Comparison of ENCODE assay signal across 1 cellular context in genomic region chr2:64989982-64990614, GRCh38.
TF ChIP-seq lines count a peak whose summit lies in the region.

No MANE protein-coding gene starts in this region.

TF ChIP-seq in HepG2, 621 proteins besides CTCF, POLR2A, EP300 and RAD21 (continued from another document and continues in another):
- TF ChIP-seq ZNF570 (CRISPR knock-in tag; IDR thresholded peaks at IDR 0.05; ENCODE audit: borderline replicate concordance) (no peak), ZNF275 (CRISPR knock-in tag; IDR thresholded peaks at IDR 0.05; ENCODE audit: borderline replicate concordance) (no peak; the same call in 1 of the 2 replicates), NFAT5 (CRISPR knock-in tag; IDR thresholded peaks at IDR 0.05) (0 out of 2 replicates have a peak, but pooled peaks have one; percentile 66), TSC22D2 (CRISPR knock-in tag; IDR thresholded peaks at IDR 0.05; ENCODE audit: borderline replicate concordance) (0 out of 2 replicates have a peak, but pooled peaks have one; percentile 51), HHEX (CRISPR knock-in tag; IDR thresholded peaks at IDR 0.05) (no peak), RBM22 (optimal IDR thresholded peaks at IDR 0.05; ENCODE audit: low read length) (no peak), CHCHD3 (CRISPR knock-in tag; IDR thresholded peaks at IDR 0.05) (no peak), ZBTB38 (CRISPR knock-in tag; IDR thresholded peaks at IDR 0.05) (peak; percentile 11; the same call in 1 of the 2 replicates), CBFB (CRISPR knock-in tag; IDR thresholded peaks at IDR 0.05) (no peak), ZNF484 (CRISPR knock-in tag; IDR thresholded peaks at IDR 0.05; ENCODE audit: borderline replicate concordance, low read depth) (no peak), ZNF530 (CRISPR knock-in tag; IDR thresholded peaks at IDR 0.05; ENCODE audit: low read depth) (0 out of 2 replicates have a peak, but pooled peaks have one; percentile 73), ATF1 (CRISPR knock-in tag; IDR thresholded peaks at IDR 0.05) (no peak), MAF1 (CRISPR knock-in tag; IDR thresholded peaks at IDR 0.05; ENCODE audit: borderline replicate concordance) (no peak), SMARCE1 (IDR thresholded peaks at IDR 0.05; ENCODE audit: borderline replicate concordance) (no peak), ZSCAN21 (CRISPR knock-in tag; IDR thresholded peaks at IDR 0.05; ENCODE audit: borderline replicate concordance) (no peak), HNRNPLL (IDR thresholded peaks at IDR 0.05; ENCODE audit: low read depth, low read length, poor library complexity, severe bottlenecking) (no peak), DR1 (CRISPR knock-in tag; IDR thresholded peaks at IDR 0.05) (no peak), ATF7-NPFF (CRISPR knock-in tag; IDR thresholded peaks at IDR 0.05; ENCODE audit: low read depth) (no peak), ZC3H13 (CRISPR knock-in tag; IDR thresholded peaks at IDR 0.05) (no peak), RFX5 (IDR thresholded peaks at IDR 0.05; ENCODE audit: low read depth, low read length) (no peak), ZNF703 (CRISPR knock-in tag; IDR thresholded peaks at IDR 0.05; ENCODE audit: borderline replicate concordance) (0 out of 2 replicates have a peak, but pooled peaks have one; percentile 22), CC2D1A (CRISPR knock-in tag; IDR thresholded peaks at IDR 0.05) (no peak), TCF7 (IDR thresholded peaks at IDR 0.05; ENCODE audit: low read depth) (no peak), ZSCAN25 (CRISPR knock-in tag; IDR thresholded peaks at IDR 0.05) (no peak; the same call in 1 of the 2 replicates)
- TF ChIP-seq, protein P1, sequence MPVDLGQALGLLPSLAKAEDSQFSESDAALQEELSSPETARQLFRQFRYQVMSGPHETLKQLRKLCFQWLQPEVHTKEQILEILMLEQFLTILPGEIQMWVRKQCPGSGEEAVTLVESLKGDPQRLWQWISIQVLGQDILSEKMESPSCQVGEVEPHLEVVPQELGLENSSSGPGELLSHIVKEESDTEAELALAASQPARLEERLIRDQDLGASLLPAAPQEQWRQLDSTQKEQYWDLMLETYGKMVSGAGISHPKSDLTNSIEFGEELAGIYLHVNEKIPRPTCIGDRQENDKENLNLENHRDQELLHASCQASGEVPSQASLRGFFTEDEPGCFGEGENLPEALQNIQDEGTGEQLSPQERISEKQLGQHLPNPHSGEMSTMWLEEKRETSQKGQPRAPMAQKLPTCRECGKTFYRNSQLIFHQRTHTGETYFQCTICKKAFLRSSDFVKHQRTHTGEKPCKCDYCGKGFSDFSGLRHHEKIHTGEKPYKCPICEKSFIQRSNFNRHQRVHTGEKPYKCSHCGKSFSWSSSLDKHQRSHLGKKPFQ (CRISPR knock-in tag; IDR thresholded peaks at IDR 0.05; ENCODE audit: insufficient replicate concordance) = no peak
- TF ChIP-seq, protein P2, sequence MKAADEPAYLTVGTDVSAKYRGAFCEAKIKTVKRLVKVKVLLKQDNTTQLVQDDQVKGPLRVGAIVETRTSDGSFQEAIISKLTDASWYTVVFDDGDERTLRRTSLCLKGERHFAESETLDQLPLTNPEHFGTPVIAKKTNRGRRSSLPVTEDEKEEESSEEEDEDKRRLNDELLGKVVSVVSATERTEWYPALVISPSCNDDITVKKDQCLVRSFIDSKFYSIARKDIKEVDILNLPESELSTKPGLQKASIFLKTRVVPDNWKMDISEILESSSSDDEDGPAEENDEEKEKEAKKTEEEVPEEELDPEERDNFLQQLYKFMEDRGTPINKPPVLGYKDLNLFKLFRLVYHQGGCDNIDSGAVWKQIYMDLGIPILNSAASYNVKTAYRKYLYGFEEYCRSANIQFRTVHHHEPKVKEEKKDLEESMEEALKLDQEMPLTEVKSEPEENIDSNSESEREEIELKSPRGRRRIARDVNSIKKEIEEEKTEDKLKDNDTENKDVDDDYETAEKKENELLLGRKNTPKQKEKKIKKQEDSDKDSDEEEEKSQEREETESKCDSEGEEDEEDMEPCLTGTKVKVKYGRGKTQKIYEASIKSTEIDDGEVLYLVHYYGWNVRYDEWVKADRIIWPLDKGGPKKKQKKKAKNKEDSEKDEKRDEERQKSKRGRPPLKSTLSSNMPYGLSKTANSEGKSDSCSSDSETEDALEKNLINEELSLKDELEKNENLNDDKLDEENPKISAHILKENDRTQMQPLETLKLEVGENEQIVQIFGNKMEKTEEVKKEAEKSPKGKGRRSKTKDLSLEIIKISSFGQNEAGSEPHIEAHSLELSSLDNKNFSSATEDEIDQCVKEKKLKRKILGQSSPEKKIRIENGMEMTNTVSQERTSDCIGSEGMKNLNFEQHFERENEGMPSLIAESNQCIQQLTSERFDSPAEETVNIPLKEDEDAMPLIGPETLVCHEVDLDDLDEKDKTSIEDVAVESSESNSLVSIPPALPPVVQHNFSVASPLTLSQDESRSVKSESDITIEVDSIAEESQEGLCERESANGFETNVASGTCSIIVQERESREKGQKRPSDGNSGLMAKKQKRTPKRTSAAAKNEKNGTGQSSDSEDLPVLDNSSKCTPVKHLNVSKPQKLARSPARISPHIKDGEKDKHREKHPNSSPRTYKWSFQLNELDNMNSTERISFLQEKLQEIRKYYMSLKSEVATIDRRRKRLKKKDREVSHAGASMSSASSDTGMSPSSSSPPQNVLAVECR (CRISPR knock-in tag; IDR thresholded peaks at IDR 0.05; ENCODE audit: borderline replicate concordance) = no peak
- TF ChIP-seq, protein P3, sequence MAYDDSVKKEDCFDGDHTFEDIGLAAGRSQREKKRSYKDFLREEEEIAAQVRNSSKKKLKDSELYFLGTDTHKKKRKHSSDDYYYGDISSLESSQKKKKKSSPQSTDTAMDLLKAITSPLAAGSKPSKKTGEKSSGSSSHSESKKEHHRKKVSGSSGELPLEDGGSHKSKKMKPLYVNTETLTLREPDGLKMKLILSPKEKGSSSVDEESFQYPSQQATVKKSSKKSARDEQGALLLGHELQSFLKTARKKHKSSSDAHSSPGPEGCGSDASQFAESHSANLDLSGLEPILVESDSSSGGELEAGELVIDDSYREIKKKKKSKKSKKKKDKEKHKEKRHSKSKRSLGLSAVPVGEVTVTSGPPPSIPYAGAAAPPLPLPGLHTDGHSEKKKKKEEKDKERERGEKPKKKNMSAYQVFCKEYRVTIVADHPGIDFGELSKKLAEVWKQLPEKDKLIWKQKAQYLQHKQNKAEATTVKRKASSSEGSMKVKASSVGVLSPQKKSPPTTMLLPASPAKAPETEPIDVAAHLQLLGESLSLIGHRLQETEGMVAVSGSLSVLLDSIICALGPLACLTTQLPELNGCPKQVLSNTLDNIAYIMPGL (CRISPR knock-in tag; IDR thresholded peaks at IDR 0.05; ENCODE audit: borderline replicate concordance in 1 of 2, low read depth in 1 of 2) = no peak; a peak in 1 of 4 replicates
- TF ChIP-seq, protein P4, sequence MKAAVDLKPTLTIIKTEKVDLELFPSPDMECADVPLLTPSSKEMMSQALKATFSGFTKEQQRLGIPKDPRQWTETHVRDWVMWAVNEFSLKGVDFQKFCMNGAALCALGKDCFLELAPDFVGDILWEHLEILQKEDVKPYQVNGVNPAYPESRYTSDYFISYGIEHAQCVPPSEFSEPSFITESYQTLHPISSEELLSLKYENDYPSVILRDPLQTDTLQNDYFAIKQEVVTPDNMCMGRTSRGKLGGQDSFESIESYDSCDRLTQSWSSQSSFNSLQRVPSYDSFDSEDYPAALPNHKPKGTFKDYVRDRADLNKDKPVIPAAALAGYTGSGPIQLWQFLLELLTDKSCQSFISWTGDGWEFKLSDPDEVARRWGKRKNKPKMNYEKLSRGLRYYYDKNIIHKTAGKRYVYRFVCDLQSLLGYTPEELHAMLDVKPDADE (CRISPR knock-in tag; IDR thresholded peaks at IDR 0.05) = no peak
- TF ChIP-seq, protein P5, sequence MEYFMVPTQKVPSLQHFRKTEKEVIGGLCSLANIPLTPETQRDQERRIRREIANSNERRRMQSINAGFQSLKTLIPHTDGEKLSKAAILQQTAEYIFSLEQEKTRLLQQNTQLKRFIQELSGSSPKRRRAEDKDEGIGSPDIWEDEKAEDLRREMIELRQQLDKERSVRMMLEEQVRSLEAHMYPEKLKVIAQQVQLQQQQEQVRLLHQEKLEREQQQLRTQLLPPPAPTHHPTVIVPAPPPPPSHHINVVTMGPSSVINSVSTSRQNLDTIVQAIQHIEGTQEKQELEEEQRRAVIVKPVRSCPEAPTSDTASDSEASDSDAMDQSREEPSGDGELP (IDR thresholded peaks at IDR 0.05; ENCODE audit: borderline replicate concordance, low read depth) = peak; percentile 31; the same call in 1 of the 2 replicates
- TF ChIP-seq, protein P6, sequence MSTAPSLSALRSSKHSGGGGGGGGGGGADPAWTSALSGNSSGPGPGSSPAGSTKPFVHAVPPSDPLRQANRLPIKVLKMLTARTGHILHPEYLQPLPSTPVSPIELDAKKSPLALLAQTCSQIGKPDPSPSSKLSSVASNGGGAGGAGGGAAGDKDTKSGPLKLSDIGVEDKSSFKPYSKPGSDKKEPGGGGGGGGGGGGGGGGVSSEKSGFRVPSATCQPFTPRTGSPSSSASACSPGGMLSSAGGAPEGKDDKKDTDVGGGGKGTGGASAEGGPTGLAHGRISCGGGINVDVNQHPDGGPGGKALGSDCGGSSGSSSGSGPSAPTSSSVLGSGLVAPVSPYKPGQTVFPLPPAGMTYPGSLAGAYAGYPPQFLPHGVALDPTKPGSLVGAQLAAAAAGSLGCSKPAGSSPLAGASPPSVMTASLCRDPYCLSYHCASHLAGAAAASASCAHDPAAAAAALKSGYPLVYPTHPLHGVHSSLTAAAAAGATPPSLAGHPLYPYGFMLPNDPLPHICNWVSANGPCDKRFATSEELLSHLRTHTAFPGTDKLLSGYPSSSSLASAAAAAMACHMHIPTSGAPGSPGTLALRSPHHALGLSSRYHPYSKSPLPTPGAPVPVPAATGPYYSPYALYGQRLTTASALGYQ (CRISPR knock-in tag; IDR thresholded peaks at IDR 0.05) = no peak
- TF ChIP-seq, protein P7, sequence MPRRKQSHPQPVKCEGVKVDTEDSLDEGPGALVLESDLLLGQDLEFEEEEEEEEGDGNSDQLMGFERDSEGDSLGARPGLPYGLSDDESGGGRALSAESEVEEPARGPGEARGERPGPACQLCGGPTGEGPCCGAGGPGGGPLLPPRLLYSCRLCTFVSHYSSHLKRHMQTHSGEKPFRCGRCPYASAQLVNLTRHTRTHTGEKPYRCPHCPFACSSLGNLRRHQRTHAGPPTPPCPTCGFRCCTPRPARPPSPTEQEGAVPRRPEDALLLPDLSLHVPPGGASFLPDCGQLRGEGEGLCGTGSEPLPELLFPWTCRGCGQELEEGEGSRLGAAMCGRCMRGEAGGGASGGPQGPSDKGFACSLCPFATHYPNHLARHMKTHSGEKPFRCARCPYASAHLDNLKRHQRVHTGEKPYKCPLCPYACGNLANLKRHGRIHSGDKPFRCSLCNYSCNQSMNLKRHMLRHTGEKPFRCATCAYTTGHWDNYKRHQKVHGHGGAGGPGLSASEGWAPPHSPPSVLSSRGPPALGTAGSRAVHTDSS (CRISPR knock-in tag; conservative IDR thresholded peaks at IDR 0.05) = no peak
- TF ChIP-seq, protein P8, sequence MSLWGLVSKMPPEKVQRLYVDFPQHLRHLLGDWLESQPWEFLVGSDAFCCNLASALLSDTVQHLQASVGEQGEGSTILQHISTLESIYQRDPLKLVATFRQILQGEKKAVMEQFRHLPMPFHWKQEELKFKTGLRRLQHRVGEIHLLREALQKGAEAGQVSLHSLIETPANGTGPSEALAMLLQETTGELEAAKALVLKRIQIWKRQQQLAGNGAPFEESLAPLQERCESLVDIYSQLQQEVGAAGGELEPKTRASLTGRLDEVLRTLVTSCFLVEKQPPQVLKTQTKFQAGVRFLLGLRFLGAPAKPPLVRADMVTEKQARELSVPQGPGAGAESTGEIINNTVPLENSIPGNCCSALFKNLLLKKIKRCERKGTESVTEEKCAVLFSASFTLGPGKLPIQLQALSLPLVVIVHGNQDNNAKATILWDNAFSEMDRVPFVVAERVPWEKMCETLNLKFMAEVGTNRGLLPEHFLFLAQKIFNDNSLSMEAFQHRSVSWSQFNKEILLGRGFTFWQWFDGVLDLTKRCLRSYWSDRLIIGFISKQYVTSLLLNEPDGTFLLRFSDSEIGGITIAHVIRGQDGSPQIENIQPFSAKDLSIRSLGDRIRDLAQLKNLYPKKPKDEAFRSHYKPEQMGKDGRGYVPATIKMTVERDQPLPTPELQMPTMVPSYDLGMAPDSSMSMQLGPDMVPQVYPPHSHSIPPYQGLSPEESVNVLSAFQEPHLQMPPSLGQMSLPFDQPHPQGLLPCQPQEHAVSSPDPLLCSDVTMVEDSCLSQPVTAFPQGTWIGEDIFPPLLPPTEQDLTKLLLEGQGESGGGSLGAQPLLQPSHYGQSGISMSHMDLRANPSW (CRISPR knock-in tag; IDR thresholded peaks at IDR 0.05; ENCODE audit: borderline replicate concordance) = 0 out of 2 replicates have a peak, but pooled peaks have one; percentile 31
